Comparison of ENCODE assay signal across 24 cellular contexts in genomic region chr14:93734961-93735360, GRCh38. TPM values are rescaled to one million over a fixed set of nuclear protein-coding genes. Genes with fewer than 3 reads are reported as not detected.
"Had no signal": no experiment of that assay in that cellular context is flagged by ENCODE, and none has a peak within 500 bp of the region (broad histone marks: within the 10 kb centered on the region; RNA-seq: fewer than 3 reads in every experiment).

No MANE protein-coding gene starts in this region.

- H3K27ac ChIP-seq: SK-N-MC, VCaP had no signal

- H3K4me3 ChIP-seq: SK-N-MC had no signal

- DNase-seq: activated CD4-positive, alpha-beta memory T cell treated with anti-CD3 and anti-CD28 coated beads, Interleukin-2, amount 10 ng/mL, durations not matched to agents 7 days and 5 days; activated CD4-positive, alpha-beta T cell treated with anti-CD3 and anti-CD28 coated beads, Interleukin-2, amount 50 U/mL, for 1 hour; activated gamma-delta T cell treated with Interleukin-2 at 50 U/mL for 16 hours; activated naive CD4-positive, alpha-beta T cell treated with anti-CD3 and anti-CD28 coated beads, Interleukin-2, amount 10 ng/mL, durations not matched to agents 7 days and 5 days; activated naive CD8-positive, alpha-beta T cell treated with anti-CD3 and anti-CD28 coated beads for 36 hours; activated T-cell treated with anti-CD3 and anti-CD28 coated beads for 4 hours; cerebellar nuclear complex; MM.1S; NCI-H1105; NCI-H1436; NCI-H1694 treated with DMSO at 0.1 percent for 48 hours; NCI-H2029 treated with DMSO at 0.1 percent for 48 hours; NCI-H446 treated with DMSO at 0.1 percent for 48 hours; NCI-H524 treated with DMSO at 0.1 percent for 48 hours; NCI-H774; OCI-M1; RPMI8226; T-cell had no signal

RNA-seq across cellular contexts. Expression of gene PRIMA1, which starts 53.3 kb away (rescaled TPM):
- total RNA-seq: activated CD4-positive, alpha-beta memory T cell treated with anti-CD3 and anti-CD28 coated beads, Interleukin-2, amount 10 ng/mL, durations not matched to agents 7 days and 5 days; activated CD4-positive, alpha-beta T cell treated with anti-CD3 and anti-CD28 coated beads for 36 hours; activated CD8-positive, alpha-beta memory T cell treated with anti-CD3 and anti-CD28 coated beads for 36 hours; activated naive CD8-positive, alpha-beta T cell treated with anti-CD3 and anti-CD28 coated beads for 36 hours; activated T-helper 17 cell treated with anti-CD3 and anti-CD28 coated beads, Interleukin-2, amount 50 U/mL, for 72 hours; T-cell; T-helper 2 cell treated with Interferon-gamma antibody and Interleukin-4, amounts not matched to agents 100 ng/mL and 5 ng/mL, for 36 hours had no signal
